Comparison of ENCODE assay signal across 13 cellular contexts in genomic region chr2:213834331-213834730, GRCh38.
A peak's percentile ranks its signal among the peaks of the same experiment; 100 is the strongest.
DNase-seq lines count a peak whose midpoint lies in the region; ATAC-seq, FAIRE-seq and TF ChIP-seq lines count a peak whose summit lies in the region.
"Had no signal": no experiment of that assay in that cellular context is flagged by ENCODE, and none has a peak within 500 bp of the region (broad histone marks: within the 10 kb centered on the region; RNA-seq: fewer than 3 reads in every experiment).

No MANE protein-coding gene starts in this region.

- H3K27me3 ChIP-seq in left lung, result no peaks in the 10 kb centered on the region
- H3K27me3 ChIP-seq in small intestine (ENCODE audit: control insufficient read depth in 2 of 2, insufficient read depth in 2 of 2, low read length in 2 of 2), result no peaks in the 10 kb centered on the region
- H3K27me3 ChIP-seq: heart right ventricle had no signal

- H3K36me3 ChIP-seq in left lung, result no peaks in the 10 kb centered on the region
- H3K36me3 ChIP-seq in small intestine (ENCODE audit: control insufficient read depth in 2 of 2, insufficient read depth in 2 of 2, low read length in 2 of 2), result no peaks in the 10 kb centered on the region
- H3K36me3 ChIP-seq: heart right ventricle had no signal

- H3K4me1 ChIP-seq in left lung (no peaks in the 10 kb centered on the region), small intestine (ENCODE audit: control insufficient read depth in 2 of 2, insufficient read depth in 1 of 2, low read depth in 1 of 2, low read length in 1 of 2) (no peaks in the 10 kb centered on the region)
- H3K4me1 ChIP-seq: heart right ventricle had no signal

- 0 out of 2 replicates have a peak, but pooled peaks cover 8% of the 10 kb centered on the region for H3K36me3 Mint-ChIP-seq in HFFc6 (ENCODE audit: low read depth)

- in situ Hi-C loops in astrocyte of the spinal cord (cut with HindIII; ENCODE audit: low sequenced_read_pairs), result no loop called here

- peak overlapping the region; percentile 89 for H3K27ac Mint-ChIP-seq in HFFc6

- H3K4me3 Mint-ChIP-seq in HFFc6, result peak overlapping the region; percentile 46

- peaks cover 0 to 6% of the 10 kb centered on the region in 2 donors for H3K9me3 ChIP-seq in left lung
- peaks cover 1% of the 10 kb centered on the region for H3K9me3 ChIP-seq in small intestine (ENCODE audit: control insufficient read depth, low read depth)

- H3K9me3 Mint-ChIP-seq in HFFc6, result peaks cover 3% of the 10 kb centered on the region; the same call in 1 of the 2 replicates

- H3K27ac ChIP-seq in left lung, result no peak overlapping the region
- no peak overlapping the region for H3K27ac ChIP-seq in small intestine (ENCODE audit: low read depth in 1 of 2, low read length in 1 of 2)
- H3K27ac ChIP-seq: heart right ventricle had no signal

- no peak for FAIRE-seq in small intestine (lab: Jason Lieb, UNC)

- TF ChIP-seq CTCF in HFFc6 (IDR thresholded peaks at IDR 0.05) (no peak), astrocyte of the spinal cord (IDR thresholded peaks at IDR 0.05; ENCODE audit: low read depth, low read length) (no peak), left lung (IDR thresholded peaks at IDR 0.05) (no peak)

- DNase-seq in A172 (ENCODE audit: low spot score) (peak; percentile 42), HFFc6 (peak; percentile 80), astrocyte of the spinal cord (ENCODE audit: low read depth, low spot score) (peak; percentile 79), left lung (no peak), small intestine (no peak), posterior cingulate gyrus (no peak)
- DNase-seq: activated CD4-positive, alpha-beta T cell treated with anti-CD3 and anti-CD28 coated beads for 4 hours; activated gamma-delta T cell; GF-D8; heart right ventricle; substantia nigra had no signal

- H3K4me3 ChIP-seq in astrocyte of the spinal cord (ENCODE audit: low read depth, low read length) (no peak overlapping the region), left lung (no peak overlapping the region), small intestine (ENCODE audit: low read depth in 1 of 2, low read length in 2 of 2) (no peak overlapping the region)
- H3K4me3 ChIP-seq: heart right ventricle had no signal

- peak; percentile 63 for ATAC-seq in left lung
- no peak for ATAC-seq in HG03469 (IDR thresholded peaks at IDR 0.05; ENCODE audit: unreplicated experiment)
- ATAC-seq in GM18858 (IDR thresholded peaks at IDR 0.05; ENCODE audit: unreplicated experiment), result no peak

- H3K4me1 Mint-ChIP-seq in HFFc6 (ENCODE audit: low read depth), result peaks cover 24% of the 10 kb centered on the region

- H3K27me3 Mint-ChIP-seq in HFFc6 (ENCODE audit: insufficient read depth), result no peaks in the 10 kb centered on the region

- intact Hi-C loops in left lung (cut with DNase I) (no loop called here), posterior cingulate gyrus (cut with DNase I) (no loop called here)

Comparison
In these comparisons a context has a peak if more than half of its experiments do, and no peak if none do; other contexts are left out.
1. DNase-seq: peak in A172 (single experiment), HFFc6 (single experiment) and astrocyte of the spinal cord (single experiment); none in left lung (0 of 2), small intestine (single experiment) and posterior cingulate gyrus (0 of 10).